Comparison of ENCODE assay signal across 30 cellular contexts in the genomic region with DNA sequence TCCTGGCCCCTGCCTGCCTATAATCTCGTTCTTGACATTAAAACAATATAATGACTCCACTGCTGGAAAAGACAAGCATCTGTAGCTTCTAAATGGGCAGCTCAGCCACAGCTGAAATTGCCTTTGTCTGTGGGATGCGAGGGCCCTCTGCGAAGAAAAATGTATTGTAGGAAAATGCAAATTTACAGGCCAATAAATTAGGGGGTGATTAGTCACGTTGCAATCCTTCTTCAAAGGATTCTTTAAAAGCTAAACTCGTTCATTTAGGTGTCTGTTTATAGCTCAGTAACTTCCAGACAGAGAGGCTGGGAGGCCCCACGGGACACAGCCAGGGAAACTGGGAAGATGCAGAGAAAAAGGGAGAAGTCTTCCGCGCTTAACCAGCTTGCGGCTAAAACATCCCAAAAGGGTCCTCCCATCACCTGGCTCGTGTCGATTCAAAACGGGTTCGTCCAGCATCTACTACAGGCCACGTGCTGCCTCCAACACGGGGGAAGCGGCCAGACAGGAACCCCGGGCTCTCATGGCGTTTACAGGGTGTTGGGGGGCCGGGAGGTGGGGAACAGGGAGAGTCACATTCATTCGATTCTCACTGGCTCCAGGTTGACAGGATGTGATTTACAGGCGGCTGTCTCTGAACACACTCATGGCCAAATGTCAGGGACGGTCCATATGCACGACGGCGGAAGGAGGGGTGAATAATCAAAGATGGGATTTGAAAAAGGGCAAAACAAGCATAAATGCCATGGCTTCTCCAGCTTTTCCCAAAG.
DNase-seq lines count a peak whose midpoint lies in the region; ATAC-seq and TF ChIP-seq lines count a peak whose summit lies in the region.
"Had no signal": no experiment of that assay in that cellular context is flagged by ENCODE, and none has a peak within 500 bp of the region (broad histone marks: within the 10 kb centered on the region; RNA-seq: fewer than 3 reads in every experiment).

No MANE protein-coding gene starts in this region.

- no peak for TF ChIP-seq POLR2A in adrenal gland (IDR thresholded peaks at IDR 0.05)

- H3K27ac ChIP-seq in adrenal gland (peak overlapping the region in 3 of 5 donors; percentile 9 to 72 (median 63)), mesendoderm (ENCODE audit: low read depth, low read length) (no peak overlapping the region)
- H3K27ac ChIP-seq: coronary artery, gastroesophageal sphincter, GM23248, parathyroid adenoma, right lobe of liver, testis had no signal

- H3K36me3 ChIP-seq in adrenal gland (replicated peaks in 1 of 2) (no peaks in the 10 kb centered on the region), mesendoderm (ENCODE audit: control insufficient read depth, insufficient read depth, low read length) (no peaks in the 10 kb centered on the region)
- H3K36me3 ChIP-seq: gastroesophageal sphincter, right lobe of liver had no signal

- H3K9ac ChIP-seq in mesendoderm (ENCODE audit: low read length) = peak overlapping the region; percentile 26
- H3K9ac ChIP-seq: GM23248, parathyroid adenoma had no signal

- H3K27me3 ChIP-seq in adrenal gland = no peaks in the 10 kb centered on the region
- no peaks in the 10 kb centered on the region for H3K27me3 ChIP-seq in mesendoderm (ENCODE audit: insufficient read depth, low read length, poor library complexity)
- H3K27me3 ChIP-seq: right lobe of liver, testis had no signal

- no peaks in the 10 kb centered on the region for H3K36me3 Mint-ChIP-seq in type B pancreatic cell
- H3K36me3 Mint-ChIP-seq: activated CD8-positive, alpha-beta memory T cell treated with anti-CD3 and anti-CD28 coated beads, Interleukin-2, amount 10 ng/mL, durations not matched to agents 7 days and 5 days had no signal

- peak overlapping the region; percentile 74 for H3K4me3 Mint-ChIP-seq in type B pancreatic cell
- H3K4me3 Mint-ChIP-seq: activated CD4-positive, alpha-beta T cell treated with anti-CD3 and anti-CD28 coated beads, Interleukin-2, amount 10 ng/mL, durations not matched to agents 7 days and 5 days; activated CD8-positive, alpha-beta memory T cell treated with anti-CD3 and anti-CD28 coated beads, Interleukin-2, amount 10 ng/mL, durations not matched to agents 7 days and 5 days; activated T-cell treated with anti-CD3 and anti-CD28 coated beads, Interleukin-2, amount 50 U/mL, for 72 hours; CD4-positive, alpha-beta T cell; T-helper 2 cell treated with Interferon-gamma antibody and Interleukin-4, amounts not matched to agents 5 μg/mL and 100 μg/mL, for 36 hours had no signal

- H4K5ac ChIP-seq in mesendoderm (ENCODE audit: low read length) = no peak overlapping the region

- H3K9me3 ChIP-seq in adrenal gland (replicated peaks in 1 of 3) = no peaks in the 10 kb centered on the region
- H3K9me3 ChIP-seq: gastroesophageal sphincter, right lobe of liver, testis had no signal

- intact Hi-C loops in adrenal gland (cut with DNase I) = no loop called here

- ATAC-seq in GM19023 (IDR thresholded peaks at IDR 0.05; ENCODE audit: unreplicated experiment) = no peak
- ATAC-seq: activated CD8-positive, alpha-beta memory T cell treated with anti-CD3 and anti-CD28 coated beads, Interleukin-2, amount 10 ng/mL, durations not matched to agents 7 days and 5 days; activated T-cell treated with anti-CD3 and anti-CD28 coated beads, Interleukin-2, amount 50 U/mL, for 72 hours; gastroesophageal sphincter; HepG2; right lobe of liver had no signal

- peak overlapping the region; percentile 37 for H3K23ac ChIP-seq in mesendoderm (ENCODE audit: low read length)

- no peaks in the 10 kb centered on the region for H3K9me3 Mint-ChIP-seq in type B pancreatic cell
- H3K9me3 Mint-ChIP-seq: activated CD4-positive, alpha-beta T cell treated with anti-CD3 and anti-CD28 coated beads, Interleukin-2, amount 10 ng/mL, durations not matched to agents 7 days and 5 days; activated T-cell treated with anti-CD3 and anti-CD28 coated beads, Interleukin-2, amount 50 U/mL, for 72 hours; CD4-positive, alpha-beta T cell; T-helper 2 cell treated with Interferon-gamma antibody and Interleukin-4, amounts not matched to agents 5 μg/mL and 100 μg/mL, for 36 hours had no signal

- no peak overlapping the region for H2BK15ac ChIP-seq in mesendoderm (replicated peaks; ENCODE audit: low read depth)

- peaks cover 24% of the 10 kb centered on the region for H3K27me3 Mint-ChIP-seq in type B pancreatic cell

- TF ChIP-seq CTCF in adrenal gland (IDR thresholded peaks at IDR 0.05) (no peak), type B pancreatic cell (conservative IDR thresholded peaks at IDR 0.05) (no peak)

- H3K4ac ChIP-seq in mesendoderm (ENCODE audit: low read depth, low read length) = no peak overlapping the region

- H3K4me2 ChIP-seq in mesendoderm (ENCODE audit: low read length) = peak overlapping the region; percentile 45

- H3K4me1 Mint-ChIP-seq in type B pancreatic cell (ENCODE audit: unreplicated experiment) = peaks cover 40% of the 10 kb centered on the region
- H3K4me1 Mint-ChIP-seq: activated CD4-positive, alpha-beta T cell treated with anti-CD3 and anti-CD28 coated beads, Interleukin-2, amount 10 ng/mL, durations not matched to agents 7 days and 5 days; activated CD8-positive, alpha-beta memory T cell treated with anti-CD3 and anti-CD28 coated beads, Interleukin-2, amount 10 ng/mL, durations not matched to agents 7 days and 5 days had no signal

- no peak overlapping the region for H2BK120ac ChIP-seq in mesendoderm (ENCODE audit: low read depth, low read length)

- no peak overlapping the region for H2BK5ac ChIP-seq in mesendoderm (ENCODE audit: low read length)

- no peaks in the 10 kb centered on the region for H3K79me1 ChIP-seq in mesendoderm (ENCODE audit: low read length)

- no peaks in the 10 kb centered on the region for H3K79me2 ChIP-seq in mesendoderm (ENCODE audit: control insufficient read depth, insufficient read depth, low read length)
- H3K79me2 ChIP-seq: parathyroid adenoma had no signal

- H3K56ac ChIP-seq in mesendoderm (ENCODE audit: low read length) = peak overlapping the region; percentile 54

- WGBS in adrenal gland, 4 donors = 13 to 25% (median 17%) methylated on average over 20 to 25 of the region's 25 CpGs
- no CpG with 5 or more reads among the region's 25 CpGs for WGBS in mesendoderm (ENCODE audit: extremely low coverage, insufficient coverage, low lambda C conversion rate)

- no peak overlapping the region for H2AK5ac ChIP-seq in mesendoderm (ENCODE audit: low read length)

- H3K4me1 ChIP-seq in adrenal gland (replicated peaks in 1 of 2) (peaks cover 0 to 21% of the 10 kb centered on the region in 2 donors), mesendoderm (ENCODE audit: control insufficient read depth, low read depth, low read length) (no peaks in the 10 kb centered on the region)
- H3K4me1 ChIP-seq: parathyroid adenoma had no signal

- H3K27ac Mint-ChIP-seq in type B pancreatic cell = peak overlapping the region; percentile 79
- H3K27ac Mint-ChIP-seq: activated CD4-positive, alpha-beta T cell treated with anti-CD3 and anti-CD28 coated beads, Interleukin-2, amount 10 ng/mL, durations not matched to agents 7 days and 5 days; activated CD8-positive, alpha-beta memory T cell treated with anti-CD3 and anti-CD28 coated beads, Interleukin-2, amount 10 ng/mL, durations not matched to agents 7 days and 5 days; activated T-cell treated with anti-CD3 and anti-CD28 coated beads, Interleukin-2, amount 50 U/mL, for 72 hours; CD4-positive, alpha-beta T cell; T-helper 2 cell treated with Interferon-gamma antibody and Interleukin-4, amounts not matched to agents 5 μg/mL and 100 μg/mL, for 36 hours had no signal

- DNase-seq in NCI-H2227 (lab: John Stamatoyannopoulos, UW; ENCODE audit: unreplicated experiment) (peak; percentile 62), adrenal gland (peak in 5 of 7 donors; percentile 42 to 79 (median 53)), mesendoderm (peak; percentile 19), type B pancreatic cell (ENCODE audit: extremely low spot score, unreplicated experiment) (no peak), islet precursor cell (no peak), KG1 (lab: John Stamatoyannopoulos, UW) (no peak)
- DNase-seq: activated CD4-positive, alpha-beta T cell treated with anti-CD3 and anti-CD28 coated beads, Interleukin-2, amount 10 ng/mL, durations not matched to agents 7 days and 5 days; activated CD8-positive, alpha-beta memory T cell treated with anti-CD3 and anti-CD28 coated beads, Interleukin-2, amount 10 ng/mL, durations not matched to agents 7 days and 5 days; activated naive CD4-positive, alpha-beta T cell treated with Interleukin-2 at 50 U/mL for 16 hours; activated T-cell treated with anti-CD3 and anti-CD28 coated beads, Interleukin-2, amount 50 U/mL, for 72 hours; amygdala; CD4-positive, alpha-beta T cell; GM23248; kidney glomerular epithelial cell; mammary epithelial cell; NCI-H1048; NCI-H187 treated with DMSO at 0.1 percent for 48 hours; NCI-H226; NCI-H774; right lobe of liver; stimulated activated CD4-positive, alpha-beta T cell treated with anti-CD3 and anti-CD28 coated beads, Interleukin-12 subunit alpha, Interleukin-12 subunit beta, amount 100 ng/mL, for 4 hours; stimulated activated CD4-positive, alpha-beta T cell treated with anti-CD3 and anti-CD28 coated beads, Interleukin-4, amount 100 ng/mL, for 4 hours; stimulated activated naive CD4-positive, alpha-beta T cell; testis had no signal

- H3K4me3 ChIP-seq in adrenal gland = no peak overlapping the region
- H3K4me3 ChIP-seq in mesendoderm (ENCODE audit: low read length) = no peak overlapping the region
- H3K4me3 ChIP-seq: coronary artery, gastroesophageal sphincter, GM23248, right lobe of liver had no signal

- H4K8ac ChIP-seq in mesendoderm (ENCODE audit: low read depth, low read length) = no peak overlapping the region

- no peak overlapping the region for H3K18ac ChIP-seq in mesendoderm (ENCODE audit: low read length)

Comparison
In these comparisons a context has a peak if more than half of its experiments do, and no peak if none do; other contexts are left out.
1. DNase-seq: peak in NCI-H2227 (single experiment), adrenal gland (5 of 7) and mesendoderm (single experiment); none in type B pancreatic cell (single experiment), islet precursor cell (single experiment) and KG1 (single experiment).